ENCODE assay signal across 18 cellular contexts in genomic region chr2:3762771-3763447, GRCh38. TPM values are rescaled to one million over a fixed set of nuclear protein-coding genes. Genes with fewer than 3 reads are reported as not detected.
A peak's percentile ranks its signal among the peaks of the same experiment; 100 is the strongest.
DNase-seq lines count a peak whose midpoint lies in the region; ATAC-seq and TF ChIP-seq lines count a peak whose summit lies in the region.
"Had no signal": no experiment of that assay in that cellular context is flagged by ENCODE, and none has a peak within 500 bp of the region (broad histone marks: within the 10 kb centered on the region; RNA-seq: fewer than 3 reads in every experiment).

No MANE protein-coding gene starts in this region.

- H3K9me3 ChIP-seq in neuronal stem cell (replicated peaks in 1 of 2; ENCODE audit: control insufficient read depth in 2 of 2, insufficient read depth in 1 of 2, low read depth in 1 of 2, low read length in 2 of 2) (peaks cover 0 to 1% of the 10 kb centered on the region in 2 donors), vagina (no peaks in the 10 kb centered on the region)
- H3K9me3 ChIP-seq: A549, BE2C had no signal

- no peak overlapping the region for H3K4me3 ChIP-seq in neuronal stem cell (ENCODE audit: low read length in 2 of 2)
- H3K4me3 ChIP-seq in vagina = no peak overlapping the region
- H3K4me3 ChIP-seq: A549, GM12878, GM23248 had no signal

- no peak for TF ChIP-seq POLR2A in vagina (IDR thresholded peaks at IDR 0.05)

- H3K27me3 Mint-ChIP-seq in activated CD8-positive, alpha-beta memory T cell treated with anti-CD3 and anti-CD28 coated beads, Interleukin-2, amount 10 ng/mL, durations not matched to agents 7 days and 5 days = peaks cover 3% of the 10 kb centered on the region
- H3K27me3 Mint-ChIP-seq in stimulated activated naive CD8-positive, alpha-beta T cell treated with anti-CD3 and anti-CD28 coated beads, Interleukin-15, amount 100 ng/mL, for 72 hours = peaks cover 20% of the 10 kb centered on the region

- ATAC-seq in activated CD8-positive, alpha-beta memory T cell treated with anti-CD3 and anti-CD28 coated beads, Interleukin-2, amount 10 ng/mL, durations not matched to agents 7 days and 5 days = no peak
- ATAC-seq in stimulated activated naive CD8-positive, alpha-beta T cell treated with anti-CD3 and anti-CD28 coated beads, Interleukin-15, amount 100 ng/mL, for 72 hours = peak; percentile 18
- ATAC-seq in stimulated activated naive CD8-positive, alpha-beta T cell treated with anti-CD3 and anti-CD28 coated beads, Interleukin-15, Interleukin-2, amounts not matched to agents 100 U/mL and 50 U/mL, for 24 hours = no peak
- ATAC-seq in HG02884 (IDR thresholded peaks at IDR 0.05; ENCODE audit: unreplicated experiment) = no peak
- ATAC-seq: A549, GM12878, HCT116 had no signal

- H3K4me1 Mint-ChIP-seq in activated CD8-positive, alpha-beta memory T cell treated with anti-CD3 and anti-CD28 coated beads, Interleukin-2, amount 10 ng/mL, durations not matched to agents 7 days and 5 days = no peaks in the 10 kb centered on the region
- no peaks in the 10 kb centered on the region for H3K4me1 Mint-ChIP-seq in stimulated activated naive CD8-positive, alpha-beta T cell treated with anti-CD3 and anti-CD28 coated beads, Interleukin-15, amount 100 ng/mL, for 72 hours
- H3K4me1 Mint-ChIP-seq: CD4-positive, alpha-beta memory T cell had no signal

- no peak overlapping the region for H3K4me2 ChIP-seq in neuronal stem cell (ENCODE audit: insufficient read depth, low read length, poor library complexity, severe bottlenecking)
- H3K4me2 ChIP-seq: A549 had no signal

- H2BK12ac ChIP-seq in neuronal stem cell (ENCODE audit: low read length) = no peak overlapping the region

- no peaks in the 10 kb centered on the region for H3K36me3 Mint-ChIP-seq in activated CD8-positive, alpha-beta memory T cell treated with anti-CD3 and anti-CD28 coated beads, Interleukin-2, amount 10 ng/mL, durations not matched to agents 7 days and 5 days
- H3K36me3 Mint-ChIP-seq: CD4-positive, alpha-beta memory T cell had no signal

- no peaks in the 10 kb centered on the region for H3K9me3 Mint-ChIP-seq in activated CD8-positive, alpha-beta memory T cell treated with anti-CD3 and anti-CD28 coated beads, Interleukin-2, amount 10 ng/mL, durations not matched to agents 7 days and 5 days (ENCODE audit: low read depth)
- no peaks in the 10 kb centered on the region for H3K9me3 Mint-ChIP-seq in stimulated activated naive CD8-positive, alpha-beta T cell treated with anti-CD3 and anti-CD28 coated beads, Interleukin-15, amount 100 ng/mL, for 72 hours

- no peak overlapping the region for H2AFZ ChIP-seq in neuronal stem cell (ENCODE audit: low read length)
- H2AFZ ChIP-seq: GM23248 had no signal

- no peak overlapping the region for H2BK15ac ChIP-seq in neuronal stem cell (ENCODE audit: low read length)

- intact Hi-C loops in vagina (cut with DNase I) = no loop called here

- no peak overlapping the region for H3K4ac ChIP-seq in neuronal stem cell (ENCODE audit: low read length)

- H3K27ac ChIP-seq in neuronal stem cell (replicated peaks; ENCODE audit: low read length) (no peak overlapping the region), vagina (no peak overlapping the region)
- H3K27ac ChIP-seq: A549, C4-2B, GM23248 had no signal

- no peak overlapping the region for H3K9ac ChIP-seq in neuronal stem cell (ENCODE audit: low read depth, low read length, poor library complexity)
- H3K9ac ChIP-seq: GM23248 had no signal

- no peak overlapping the region for H3K14ac ChIP-seq in neuronal stem cell (ENCODE audit: low read length)

- WGBS in neuronal stem cell (ENCODE audit: extremely low coverage in 2 of 2, insufficient read length in 2 of 2, insufficient replicate concordance in 1 of 2), 2 donors = no CpG with 5 or more reads among the region's 14 CpGs

- CTCF ChIA-PET in activated CD8-positive, alpha-beta memory T cell treated with anti-CD3 and anti-CD28 coated beads, Interleukin-2, amount 10 ng/mL, durations not matched to agents 7 days and 5 days (lab: Charles Lee) = no interaction called here

- H4K91ac ChIP-seq in neuronal stem cell (ENCODE audit: low read depth, low read length, poor library complexity) = no peak overlapping the region

- TF ChIP-seq CTCF in vagina (IDR thresholded peaks at IDR 0.05) = no peak

- H2AK5ac ChIP-seq in neuronal stem cell (ENCODE audit: low read depth, low read length) = no peak overlapping the region

- H3K36me3 ChIP-seq in neuronal stem cell (replicated peaks in 1 of 2; ENCODE audit: control insufficient read depth in 2 of 2, insufficient read depth in 2 of 2, low read length in 2 of 2) (no peaks in the 10 kb centered on the region), vagina (no peaks in the 10 kb centered on the region)
- H3K36me3 ChIP-seq: BE2C had no signal

- H2BK5ac ChIP-seq in neuronal stem cell (ENCODE audit: low read length) = peak overlapping the region; percentile 29

- peak; percentile 21 for DNase-seq in activated CD8-positive, alpha-beta memory T cell treated with anti-CD3 and anti-CD28 coated beads for 24 hours
- no peak for DNase-seq in activated CD8-positive, alpha-beta memory T cell treated with anti-CD3 and anti-CD28 coated beads, Interleukin-2, amount 10 ng/mL, durations not matched to agents 7 days and 5 days
- DNase-seq in stimulated activated naive CD8-positive, alpha-beta T cell treated with anti-CD3 and anti-CD28 coated beads, Interleukin-15, amount 100 ng/mL, for 72 hours = no peak
- DNase-seq in stimulated activated naive CD8-positive, alpha-beta T cell treated with anti-CD3 and anti-CD28 coated beads, Interleukin-15, Interleukin-2, amounts not matched to agents 100 U/mL and 50 U/mL, for 24 hours = no peak
- DNase-seq in neuronal stem cell (ENCODE audit: low spot score) = no peak
- DNase-seq in vagina (ENCODE audit: extremely low spot score in 2 of 2) = peak; percentile 52 to 91
- no peak for DNase-seq in stimulated activated CD4-positive, alpha-beta T cell treated with anti-CD3 and anti-CD28 coated beads, Interleukin-4, amount 100 ng/mL, for 24 hours
- DNase-seq: BE2C; CD4-positive, alpha-beta memory T cell; DMS79; GM23248 had no signal

- H2BK120ac ChIP-seq in neuronal stem cell (ENCODE audit: low read depth, low read length) = no peak overlapping the region

- no peaks in the 10 kb centered on the region for H3K79me1 ChIP-seq in neuronal stem cell (ENCODE audit: low read depth, low read length)

- H3K23ac ChIP-seq in neuronal stem cell (ENCODE audit: low read depth, low read length, poor library complexity) = no peak overlapping the region

- H3K27ac Mint-ChIP-seq in activated CD8-positive, alpha-beta memory T cell treated with anti-CD3 and anti-CD28 coated beads, Interleukin-2, amount 10 ng/mL, durations not matched to agents 7 days and 5 days = no peak overlapping the region
- no peak overlapping the region for H3K27ac Mint-ChIP-seq in stimulated activated naive CD8-positive, alpha-beta T cell treated with anti-CD3 and anti-CD28 coated beads, Interleukin-15, amount 100 ng/mL, for 72 hours
- H3K27ac Mint-ChIP-seq: CD4-positive, alpha-beta memory T cell had no signal

- H3K4me1 ChIP-seq in neuronal stem cell (ENCODE audit: control insufficient read depth in 2 of 2, insufficient read depth in 1 of 2, low read depth in 1 of 2, low read length in 2 of 2) (no peaks in the 10 kb centered on the region), vagina (no peaks in the 10 kb centered on the region)
- H3K4me1 ChIP-seq: A549, BE2C had no signal

- H3K4me3 Mint-ChIP-seq in activated CD8-positive, alpha-beta memory T cell treated with anti-CD3 and anti-CD28 coated beads, Interleukin-2, amount 10 ng/mL, durations not matched to agents 7 days and 5 days = no peak overlapping the region
- no peak overlapping the region for H3K4me3 Mint-ChIP-seq in stimulated activated naive CD8-positive, alpha-beta T cell treated with anti-CD3 and anti-CD28 coated beads, Interleukin-15, amount 100 ng/mL, for 72 hours
- H3K4me3 Mint-ChIP-seq: CD4-positive, alpha-beta memory T cell had no signal

- peaks cover 0 to 5% (median 0%) of the 10 kb centered on the region in 3 experiments for H3K27me3 ChIP-seq in neuronal stem cell (ENCODE audit: control insufficient read depth in 3 of 3, insufficient read depth in 3 of 3, low read depth in 1 of 3, low read length in 3 of 3)
- H3K27me3 ChIP-seq in vagina = no peaks in the 10 kb centered on the region

- no peak overlapping the region for H3K18ac ChIP-seq in neuronal stem cell (ENCODE audit: low read length)

- no peak overlapping the region for H4K8ac ChIP-seq in neuronal stem cell (ENCODE audit: low read depth, low read length)

RNA-seq across cellular contexts. Expression of gene DCDC2C, which starts 59.5 kb away (rescaled TPM):
- not detected for total RNA-seq in activated CD8-positive, alpha-beta memory T cell treated with anti-CD3 and anti-CD28 coated beads, Interleukin-2, amount 10 ng/mL, durations not matched to agents 7 days and 5 days
- not detected for polyA plus RNA-seq in neuronal stem cell (2013, experiment 1 of 2)
- polyA plus RNA-seq in neuronal stem cell (2013, experiment 2 of 2) = not detected
- total RNA-seq in vagina = not detected
- total RNA-seq: CD4-positive, alpha-beta memory T cell; G401; GM12878; GM23248 had no signal
- polyA plus RNA-seq: A549; AG04450; CD4-positive, alpha-beta memory T cell; GM12878; GM23248 had no signal

Comparison
In these comparisons a context has a peak if more than half of its experiments do, and no peak if none do; other contexts are left out.
1. DNase-seq: peak in activated CD8-positive, alpha-beta memory T cell treated with anti-CD3 and anti-CD28 coated beads for 24 hours (single experiment) and vagina (2 of 2); none in activated CD8-positive, alpha-beta memory T cell treated with anti-CD3 and anti-CD28 coated beads, Interleukin-2, amount 10 ng/mL, durations not matched to agents 7 days and 5 days (single experiment), stimulated activated naive CD8-positive, alpha-beta T cell treated with anti-CD3 and anti-CD28 coated beads, Interleukin-15, amount 100 ng/mL, for 72 hours (0 of 2), stimulated activated naive CD8-positive, alpha-beta T cell treated with anti-CD3 and anti-CD28 coated beads, Interleukin-15, Interleukin-2, amounts not matched to agents 100 U/mL and 50 U/mL, for 24 hours (single experiment), neuronal stem cell (single experiment) and stimulated activated CD4-positive, alpha-beta T cell treated with anti-CD3 and anti-CD28 coated beads, Interleukin-4, amount 100 ng/mL, for 24 hours (single experiment).